ENCODE assay signal across 1 cellular context in genomic region chr19:18368504-18369222, GRCh38.
A peak's percentile ranks its signal among the peaks of the same experiment; 100 is the strongest.
TF ChIP-seq lines count a peak whose summit lies in the region.

No MANE protein-coding gene starts in this region.

TF ChIP-seq in HepG2, 621 proteins besides CTCF, POLR2A, EP300 and RAD21 (continues in another document):
- TF ChIP-seq MEIS1 (CRISPR knock-in tag; IDR thresholded peaks at IDR 0.05; ENCODE audit: borderline replicate concordance) (no peak), ZNF687 (CRISPR knock-in tag; IDR thresholded peaks at IDR 0.05) (peak; percentile 79), ZNF574 (CRISPR knock-in tag; IDR thresholded peaks at IDR 0.05) (0 out of 2 replicates have a peak, but pooled peaks have one; percentile 8), SKIL (CRISPR knock-in tag; IDR thresholded peaks at IDR 0.05; ENCODE audit: borderline replicate concordance) (peak; percentile 91), BCL6 (CRISPR knock-in tag; IDR thresholded peaks at IDR 0.05) (peak; percentile 66), NR2C2 (CRISPR knock-in tag; IDR thresholded peaks at IDR 0.05; ENCODE audit: borderline replicate concordance) (peak; percentile 65), ZNF275 (CRISPR knock-in tag; IDR thresholded peaks at IDR 0.05; ENCODE audit: borderline replicate concordance) (no peak), SP2 (CRISPR knock-in tag; IDR thresholded peaks at IDR 0.05) (no peak), SMAD3 (CRISPR knock-in tag; IDR thresholded peaks at IDR 0.05) (no peak), RXRB (CRISPR knock-in tag; IDR thresholded peaks at IDR 0.05; ENCODE audit: borderline replicate concordance) (peak; percentile 36; the same call in 1 of the 2 replicates), PITX1 (CRISPR knock-in tag; IDR thresholded peaks at IDR 0.05) (0 out of 2 replicates have a peak, but pooled peaks have one; percentile 7), KDM3A (CRISPR knock-in tag; IDR thresholded peaks at IDR 0.05; ENCODE audit: low read depth) (no peak), TFAP4 (IDR thresholded peaks at IDR 0.05; ENCODE audit: borderline replicate concordance, low read depth) (peak; percentile 75; the same call in 1 of the 2 replicates), HOXA3 (CRISPR knock-in tag; IDR thresholded peaks at IDR 0.05) (peak; percentile 45; the same call in 1 of the 2 replicates), NR2F1 (CRISPR knock-in tag; IDR thresholded peaks at IDR 0.05) (0 out of 4 replicates have a peak, but pooled peaks of 1 of the 2 experiments have one; percentile 24), ZNF317 (CRISPR knock-in tag; IDR thresholded peaks at IDR 0.05) (no peak), PATZ1 (CRISPR knock-in tag; IDR thresholded peaks at IDR 0.05) (peak; percentile 31; the same call in 1 of the 2 replicates), THRA (CRISPR knock-in tag; IDR thresholded peaks at IDR 0.05; ENCODE audit: borderline replicate concordance) (0 out of 2 replicates have a peak, but pooled peaks have one; percentile 14), HNF1A (IDR thresholded peaks at IDR 0.05; ENCODE audit: low read depth) (no peak), HNF1A (CRISPR knock-in tag; IDR thresholded peaks at IDR 0.05; ENCODE audit: borderline replicate concordance) (0 out of 2 replicates have a peak, but pooled peaks have one; percentile 14), RXRA (CRISPR knock-in tag; IDR thresholded peaks at IDR 0.05) (peak; percentile 79; the same call in 1 of the 2 replicates), HNF4A (CRISPR knock-in tag; IDR thresholded peaks at IDR 0.05) (0 out of 2 replicates have a peak, but pooled peaks have one; percentile 18), SOX13 (IDR thresholded peaks at IDR 0.05) (no peak), SOX13 (CRISPR knock-in tag; conservative IDR thresholded peaks at IDR 0.05 in 1 of 2, IDR thresholded peaks at IDR 0.05 in 1 of 2) (0 out of 4 replicates have a peak, but pooled peaks of 1 of the 2 experiments have one; percentile 15), HNRNPL (IDR thresholded peaks at IDR 0.05; ENCODE audit: low read depth, low read length) (0 out of 2 replicates have a peak, but pooled peaks have one; percentile 63), ELF1 (CRISPR knock-in tag; IDR thresholded peaks at IDR 0.05) (no peak), HNF4G (IDR thresholded peaks at IDR 0.05; ENCODE audit: borderline replicate concordance, low read depth, low read length) (peak; percentile 25; the same call in 1 of the 2 replicates), HNF4G (CRISPR knock-in tag; IDR thresholded peaks at IDR 0.05; ENCODE audit: borderline replicate concordance, low read depth) (no peak), ZNF800 (CRISPR knock-in tag; IDR thresholded peaks at IDR 0.05) (no peak), ZNF121 (CRISPR knock-in tag; IDR thresholded peaks at IDR 0.05) (no peak; the same call in 1 of the 2 replicates), MED1 (CRISPR knock-in tag; IDR thresholded peaks at IDR 0.05) (peak; percentile 64), RARA (CRISPR knock-in tag; IDR thresholded peaks at IDR 0.05) (peak; percentile 62; the same call in 1 of the 2 replicates), ZNF33B (CRISPR knock-in tag; IDR thresholded peaks at IDR 0.05) (no peak)
